ENCODE assay signal across 10 cellular contexts in genomic region chr3:17810759-17811158, GRCh38.
DNase-seq lines count a peak whose midpoint lies in the region; ATAC-seq, FAIRE-seq and TF ChIP-seq lines count a peak whose summit lies in the region.
"Had no signal": no experiment of that assay in that cellular context is flagged by ENCODE, and none has a peak within 500 bp of the region (broad histone marks: within the 10 kb centered on the region; RNA-seq: fewer than 3 reads in every experiment).

No MANE protein-coding gene starts in this region.

- H3K9ac ChIP-seq in MM.1S (ENCODE audit: low read length) = no peak overlapping the region

- H3K79me2 ChIP-seq in MM.1S (ENCODE audit: low read length) = no peaks in the 10 kb centered on the region

- no peaks in the 10 kb centered on the region for H3K9me3 ChIP-seq in A549
- no peaks in the 10 kb centered on the region for H3K9me3 ChIP-seq in RWPE2 (ENCODE audit: severe bottlenecking)
- no peaks in the 10 kb centered on the region for H3K9me3 ChIP-seq in thyroid gland
- no peaks in the 10 kb centered on the region for H3K9me3 ChIP-seq in MM.1S (replicated peaks; ENCODE audit: insufficient read depth, low read length)
- no peaks in the 10 kb centered on the region for H3K9me3 ChIP-seq in spleen

- DNase-seq in A549 (ENCODE audit: low read depth in 1 of 2, low spot score in 1 of 2) = peak in 1 of 2 experiments; percentile 19
- DNase-seq in GM10266 (ENCODE audit: extremely low spot score) = no peak
- DNase-seq in RWPE2 (ENCODE audit: low spot score) = no peak
- DNase-seq in foreskin keratinocyte = peak; percentile 17 to 52
- no peak for DNase-seq in thyroid gland
- DNase-seq in MM.1S = no peak
- no peak for DNase-seq in stimulated activated CD4-positive, alpha-beta T cell treated with anti-CD3 and anti-CD28 coated beads, Interleukin-1b, Interleukin-23, amount 100 ng/mL, for 48 hours
- no peak for DNase-seq in spleen
- DNase-seq: DMS79 treated with DMSO at 0.1 percent for 48 hours, NCI-H2227 treated with DMSO at 0.1 percent for 48 hours had no signal

- H3K36me3 ChIP-seq in RWPE2 (ENCODE audit: low read depth) = no peaks in the 10 kb centered on the region
- H3K36me3 ChIP-seq in thyroid gland = no peaks in the 10 kb centered on the region
- H3K36me3 ChIP-seq in MM.1S (replicated peaks; ENCODE audit: insufficient read depth, low read length) = no peaks in the 10 kb centered on the region
- H3K36me3 ChIP-seq in spleen = no peaks in the 10 kb centered on the region

- H3K4me2 ChIP-seq in A549 (no peak overlapping the region), MM.1S (ENCODE audit: low read depth, low read length) (no peak overlapping the region)

- no peaks in the 10 kb centered on the region for H3F3A ChIP-seq in MM.1S (ENCODE audit: insufficient read depth, low read length)

- H3K27ac ChIP-seq in A549 (no peak overlapping the region), RWPE2 (ENCODE audit: poor library complexity, severe bottlenecking) (no peak overlapping the region), foreskin keratinocyte (no peak overlapping the region), thyroid gland (no peak overlapping the region), MM.1S (ENCODE audit: low read length) (no peak overlapping the region), spleen (no peak overlapping the region)

- peak in 1 of 2 experiments; percentile 47; a peak in 1 of 6 replicates for ATAC-seq in A549
- 0 out of 3 replicates have a peak, but pooled peaks have one; percentile 51 for ATAC-seq in RWPE2 (ENCODE audit: low read depth)
- peak; percentile 37 for ATAC-seq in foreskin keratinocyte

- H3K4me1 ChIP-seq in A549 (0 out of 3 replicates have a peak, but pooled peaks cover 3% of the 10 kb centered on the region), RWPE2 (ENCODE audit: insufficient read depth, poor library complexity, severe bottlenecking) (no peaks in the 10 kb centered on the region), foreskin keratinocyte (no peaks in the 10 kb centered on the region), thyroid gland (no peaks in the 10 kb centered on the region), MM.1S (ENCODE audit: low read length) (no peaks in the 10 kb centered on the region), spleen (no peaks in the 10 kb centered on the region)

- H3K27me3 ChIP-seq in RWPE2 (ENCODE audit: insufficient read depth, poor library complexity, severe bottlenecking) (no peaks in the 10 kb centered on the region), foreskin keratinocyte (no peaks in the 10 kb centered on the region), thyroid gland (no peaks in the 10 kb centered on the region), MM.1S (replicated peaks; ENCODE audit: insufficient read depth, low read length) (no peaks in the 10 kb centered on the region), spleen (replicated peaks in 1 of 7) (no peaks in the 10 kb centered on the region)

- TF ChIP-seq CTCF in A549 (IDR thresholded peaks at IDR 0.05) (peak; percentile 46), GM10266 (IDR thresholded peaks at IDR 0.05; ENCODE audit: control insufficient read depth, insufficient read depth, low read depth, missing control alignments) (peak; percentile 25), RWPE2 (IDR thresholded peaks at IDR 0.05; ENCODE audit: poor library complexity, severe bottlenecking) (peak; percentile 39), foreskin keratinocyte (conservative IDR thresholded peaks at IDR 0.05) (peak; percentile 67), thyroid gland (IDR thresholded peaks at IDR 0.05) (peak in 3 of 6 experiments; percentile 25 to 32 (median 29)), MM.1S (IDR thresholded peaks at IDR 0.05; ENCODE audit: low read length) (no peak), spleen (IDR thresholded peaks at IDR 0.05 in 8 of 11, conservative IDR thresholded peaks at IDR 0.05 in 3 of 11) (peak in 1 of 11 experiments; percentile 13)

- POLR2A ChIA-PET in A549 (lab: Yijun Ruan, JAX) = no interaction called here

- peak; percentile 23 to 39; a peak in 1 of 5 replicates for TF ChIP-seq RAD21 in A549 (conservative IDR thresholded peaks at IDR 0.05 in 1 of 2, IDR thresholded peaks at IDR 0.05 in 1 of 2)

- no peak for TF ChIP-seq EP300 in A549 (IDR thresholded peaks at IDR 0.05)

- no peak for FAIRE-seq in A549 (lab: Jason Lieb, UNC)

- TF ChIP-seq POLR2A in A549 (IDR thresholded peaks at IDR 0.05; ENCODE audit: low read length) (no peak), thyroid gland (IDR thresholded peaks at IDR 0.05) (no peak), spleen (IDR thresholded peaks at IDR 0.05) (no peak)

- H3K9me2 ChIP-seq in MM.1S (replicated peaks; ENCODE audit: insufficient read depth, low read length) = no peaks in the 10 kb centered on the region

- intact Hi-C loops in thyroid gland (cut with DNase I) (no loop called here), spleen (cut with DNase I; ENCODE audit: low total_unique reads) (no loop called here)

- H4K20me1 ChIP-seq in MM.1S (ENCODE audit: insufficient read depth, low read length) = no peaks in the 10 kb centered on the region

- no peak overlapping the region for H3K4me3 ChIP-seq in A549
- no peak overlapping the region for H3K4me3 ChIP-seq in RWPE2 (ENCODE audit: severe bottlenecking)
- no peak overlapping the region for H3K4me3 ChIP-seq in thyroid gland (replicated peaks in 1 of 3)
- no peak overlapping the region for H3K4me3 ChIP-seq in MM.1S (ENCODE audit: low read length)
- no peak overlapping the region for H3K4me3 ChIP-seq in spleen

- CTCF ChIA-PET in A549 (lab: Yijun Ruan, JAX) = interaction anchor here (0.6 kb wide), 1 partner anchor 1171 kb away, joined by 3 read pairs; no protein-coding TSS in a partner anchor

- H2AFZ ChIP-seq in MM.1S (ENCODE audit: low read length) = no peak overlapping the region

TF ChIP-seq in A549, 52 proteins besides CTCF, POLR2A, EP300 and RAD21:
- TF ChIP-seq FOSB (CRISPR knock-in tag; IDR thresholded peaks at IDR 0.05) = no peak
- no peak for TF ChIP-seq NFE2L2 (conservative IDR thresholded peaks at IDR 0.05; ENCODE audit: low read length)
- TF ChIP-seq CEBPB (IDR thresholded peaks at IDR 0.05) = no peak
- no peak for TF ChIP-seq MAFK (IDR thresholded peaks at IDR 0.05; ENCODE audit: partially characterized antibody)
- no peak for TF ChIP-seq ZSCAN20 (CRISPR knock-in tag; IDR thresholded peaks at IDR 0.05)
- TF ChIP-seq HEYL (CRISPR knock-in tag; IDR thresholded peaks at IDR 0.05) = no peak
- no peak for TF ChIP-seq CHD4 (IDR thresholded peaks at IDR 0.05; ENCODE audit: borderline replicate concordance)
- no peak for TF ChIP-seq TP53 (CRISPR knock-in tag; IDR thresholded peaks at IDR 0.05)
- TF ChIP-seq REST (IDR thresholded peaks at IDR 0.05) = no peak
- TF ChIP-seq HDAC2 (IDR thresholded peaks at IDR 0.05) = no peak
- TF ChIP-seq EHF (CRISPR knock-in tag; IDR thresholded peaks at IDR 0.05) = no peak

Comparison
In these comparisons a context has a peak if more than half of its experiments do, and no peak if none do; other contexts are left out.
1. DNase-seq: peak in foreskin keratinocyte (2 of 2); none in GM10266 (single experiment), RWPE2 (single experiment), thyroid gland (0 of 2), MM.1S (single experiment), stimulated activated CD4-positive, alpha-beta T cell treated with anti-CD3 and anti-CD28 coated beads, Interleukin-1b, Interleukin-23, amount 100 ng/mL, for 48 hours (single experiment) and spleen (single experiment).